In the genomic region with DNA sequence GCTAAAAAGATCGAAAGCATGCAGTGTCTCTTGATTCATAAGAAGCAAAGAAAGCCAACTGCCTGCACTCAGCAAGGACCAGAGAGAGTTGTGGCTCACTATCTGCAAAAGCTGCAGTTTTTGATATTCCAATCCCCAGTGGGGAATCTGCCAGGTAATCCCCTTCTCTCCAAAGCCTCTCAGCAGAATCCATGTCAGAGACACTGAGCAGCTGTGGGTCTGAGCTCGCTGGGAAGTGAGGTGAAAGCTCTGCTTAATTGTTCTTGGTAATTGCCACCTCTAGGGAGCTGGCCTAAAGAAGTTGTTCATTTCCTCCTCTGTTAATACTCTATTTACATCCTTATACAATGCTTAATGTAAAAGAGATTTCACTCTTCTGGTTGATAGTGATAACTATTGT, we compare ENCODE assay signal across 1 cellular context.
TF ChIP-seq lines count a peak whose summit lies in the region.

No MANE protein-coding gene starts in this region.

TF ChIP-seq in GM23338, 12 proteins besides CTCF, POLR2A, EP300 and RAD21 (continued from another document):
- TF ChIP-seq, protein P1, sequence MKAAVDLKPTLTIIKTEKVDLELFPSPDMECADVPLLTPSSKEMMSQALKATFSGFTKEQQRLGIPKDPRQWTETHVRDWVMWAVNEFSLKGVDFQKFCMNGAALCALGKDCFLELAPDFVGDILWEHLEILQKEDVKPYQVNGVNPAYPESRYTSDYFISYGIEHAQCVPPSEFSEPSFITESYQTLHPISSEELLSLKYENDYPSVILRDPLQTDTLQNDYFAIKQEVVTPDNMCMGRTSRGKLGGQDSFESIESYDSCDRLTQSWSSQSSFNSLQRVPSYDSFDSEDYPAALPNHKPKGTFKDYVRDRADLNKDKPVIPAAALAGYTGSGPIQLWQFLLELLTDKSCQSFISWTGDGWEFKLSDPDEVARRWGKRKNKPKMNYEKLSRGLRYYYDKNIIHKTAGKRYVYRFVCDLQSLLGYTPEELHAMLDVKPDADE (IDR thresholded peaks at IDR 0.05), result no peak
- no peak for TF ChIP-seq ZNF114 (CRISPR knock-in tag; IDR thresholded peaks at IDR 0.05)
- no peak for TF ChIP-seq JUNB (IDR thresholded peaks at IDR 0.05; ENCODE audit: unreplicated experiment)
- TF ChIP-seq, protein P2, sequence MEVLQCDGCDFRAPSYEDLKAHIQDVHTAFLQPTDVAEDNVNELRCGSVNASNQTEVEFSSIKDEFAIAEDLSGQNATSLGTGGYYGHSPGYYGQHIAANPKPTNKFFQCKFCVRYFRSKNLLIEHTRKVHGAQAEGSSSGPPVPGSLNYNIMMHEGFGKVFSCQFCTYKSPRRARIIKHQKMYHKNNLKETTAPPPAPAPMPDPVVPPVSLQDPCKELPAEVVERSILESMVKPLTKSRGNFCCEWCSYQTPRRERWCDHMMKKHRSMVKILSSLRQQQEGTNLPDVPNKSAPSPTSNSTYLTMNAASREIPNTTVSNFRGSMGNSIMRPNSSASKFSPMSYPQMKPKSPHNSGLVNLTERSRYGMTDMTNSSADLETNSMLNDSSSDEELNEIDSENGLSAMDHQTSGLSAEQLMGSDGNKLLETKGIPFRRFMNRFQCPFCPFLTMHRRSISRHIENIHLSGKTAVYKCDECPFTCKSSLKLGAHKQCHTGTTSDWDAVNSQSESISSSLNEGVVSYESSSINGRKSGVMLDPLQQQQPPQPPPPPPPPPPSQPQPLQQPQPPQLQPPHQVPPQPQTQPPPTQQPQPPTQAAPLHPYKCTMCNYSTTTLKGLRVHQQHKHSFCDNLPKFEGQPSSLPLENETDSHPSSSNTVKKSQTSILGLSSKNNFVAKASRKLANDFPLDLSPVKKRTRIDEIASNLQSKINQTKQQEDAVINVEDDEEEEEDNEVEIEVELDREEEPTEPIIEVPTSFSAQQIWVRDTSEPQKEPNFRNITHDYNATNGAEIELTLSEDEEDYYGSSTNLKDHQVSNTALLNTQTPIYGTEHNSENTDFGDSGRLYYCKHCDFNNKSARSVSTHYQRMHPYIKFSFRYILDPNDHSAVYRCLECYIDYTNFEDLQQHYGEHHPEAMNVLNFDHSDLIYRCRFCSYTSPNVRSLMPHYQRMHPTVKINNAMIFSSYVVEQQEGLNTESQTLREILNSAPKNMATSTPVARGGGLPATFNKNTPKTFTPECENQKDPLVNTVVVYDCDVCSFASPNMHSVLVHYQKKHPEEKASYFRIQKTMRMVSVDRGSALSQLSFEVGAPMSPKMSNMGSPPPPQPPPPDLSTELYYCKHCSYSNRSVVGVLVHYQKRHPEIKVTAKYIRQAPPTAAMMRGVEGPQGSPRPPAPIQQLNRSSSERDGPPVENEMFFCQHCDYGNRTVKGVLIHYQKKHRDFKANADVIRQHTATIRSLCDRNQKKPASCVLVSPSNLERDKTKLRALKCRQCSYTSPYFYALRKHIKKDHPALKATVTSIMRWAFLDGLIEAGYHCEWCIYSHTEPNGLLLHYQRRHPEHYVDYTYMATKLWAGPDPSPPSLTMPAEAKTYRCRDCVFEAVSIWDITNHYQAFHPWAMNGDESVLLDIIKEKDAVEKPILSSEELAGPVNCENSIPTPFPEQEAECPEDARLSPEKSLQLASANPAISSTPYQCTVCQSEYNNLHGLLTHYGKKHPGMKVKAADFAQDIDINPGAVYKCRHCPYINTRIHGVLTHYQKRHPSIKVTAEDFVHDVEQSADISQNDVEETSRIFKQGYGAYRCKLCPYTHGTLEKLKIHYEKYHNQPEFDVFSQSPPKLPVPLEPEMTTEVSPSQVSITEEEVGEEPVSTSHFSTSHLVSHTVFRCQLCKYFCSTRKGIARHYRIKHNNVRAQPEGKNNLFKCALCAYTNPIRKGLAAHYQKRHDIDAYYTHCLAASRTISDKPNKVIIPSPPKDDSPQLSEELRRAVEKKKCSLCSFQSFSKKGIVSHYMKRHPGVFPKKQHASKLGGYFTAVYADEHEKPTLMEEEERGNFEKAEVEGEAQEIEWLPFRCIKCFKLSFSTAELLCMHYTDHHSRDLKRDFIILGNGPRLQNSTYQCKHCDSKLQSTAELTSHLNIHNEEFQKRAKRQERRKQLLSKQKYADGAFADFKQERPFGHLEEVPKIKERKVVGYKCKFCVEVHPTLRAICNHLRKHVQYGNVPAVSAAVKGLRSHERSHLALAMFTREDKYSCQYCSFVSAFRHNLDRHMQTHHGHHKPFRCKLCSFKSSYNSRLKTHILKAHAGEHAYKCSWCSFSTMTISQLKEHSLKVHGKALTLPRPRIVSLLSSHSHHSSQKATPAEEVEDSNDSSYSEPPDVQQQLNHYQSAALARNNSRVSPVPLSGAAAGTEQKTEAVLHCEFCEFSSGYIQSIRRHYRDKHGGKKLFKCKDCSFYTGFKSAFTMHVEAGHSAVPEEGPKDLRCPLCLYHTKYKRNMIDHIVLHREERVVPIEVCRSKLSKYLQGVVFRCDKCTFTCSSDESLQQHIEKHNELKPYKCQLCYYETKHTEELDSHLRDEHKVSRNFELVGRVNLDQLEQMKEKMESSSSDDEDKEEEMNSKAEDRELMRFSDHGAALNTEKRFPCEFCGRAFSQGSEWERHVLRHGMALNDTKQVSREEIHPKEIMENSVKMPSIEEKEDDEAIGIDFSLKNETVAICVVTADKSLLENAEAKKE (CRISPR knock-in tag; IDR thresholded peaks at IDR 0.05), result no peak
